ENCODE assay signal across 28 cellular contexts in the genomic region with DNA sequence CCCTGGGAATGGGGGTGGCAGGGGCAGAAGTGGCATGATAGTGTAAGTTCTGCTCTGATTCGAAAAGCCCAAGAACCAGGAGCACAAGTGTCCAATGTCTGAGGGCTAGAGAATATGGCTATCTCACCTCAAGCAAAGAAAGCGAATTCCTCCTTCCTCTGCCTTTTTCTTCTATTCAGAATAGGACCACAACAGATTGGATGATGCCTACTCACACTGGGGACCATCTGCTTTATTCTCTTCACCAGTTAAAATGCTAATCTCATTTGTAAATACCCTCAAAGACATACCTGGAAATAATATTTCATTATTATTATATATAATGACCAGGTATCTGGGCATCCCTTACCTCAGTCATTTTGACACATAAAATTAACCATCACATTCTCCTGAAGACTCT.
"Had no signal": no experiment of that assay in that cellular context is flagged by ENCODE, and none has a peak within 500 bp of the region (broad histone marks: within the 10 kb centered on the region; RNA-seq: fewer than 3 reads in every experiment).

No MANE protein-coding gene starts in this region.

- ATAC-seq: activated CD4-positive, CD25-positive, alpha-beta regulatory T cell treated with anti-CD3 and anti-CD28 coated beads, Interleukin-2, amount 50 U/mL, for 24 hours; activated CD8-positive, alpha-beta T cell treated with anti-CD3 and anti-CD28 coated beads for 36 hours; activated naive CD8-positive, alpha-beta T cell treated with anti-CD3 and anti-CD28 coated beads, Interleukin-2, amount 50 U/mL, for 24 hours; activated T-cell treated with anti-CD3 and anti-CD28 coated beads, Interleukin-2, amount 50 U/mL, for 4 hours; activated T-helper 17 cell treated with anti-CD3 and anti-CD28 coated beads, Interleukin-2, amount 50 U/mL, for 72 hours; body of pancreas; esophagus mucosa; T-helper 17 cell had no signal

- H3K4me1 ChIP-seq: adrenal gland, body of pancreas had no signal

- H3K36me3 ChIP-seq: adrenal gland, WERI-Rb-1 had no signal

- H3K9me3 ChIP-seq: adrenal gland, body of pancreas had no signal

- DNase-seq: activated B cell treated with CpG ODN at 0.5 μM for 24 hours; activated CD4-positive, alpha-beta T cell treated with anti-CD3 and anti-CD28 coated beads for 48 hours; activated CD4-positive, alpha-beta T cell treated with anti-CD3 and anti-CD28 coated beads, Interleukin-2, amount 50 U/mL, for 1 hour; activated CD4-positive, alpha-beta T cell treated with anti-CD3 and anti-CD28 coated beads, Interleukin-2, amount 50 U/mL, for 48 hours; activated CD8-positive, alpha-beta memory T cell treated with anti-CD3 and anti-CD28 coated beads for 24 hours; activated CD8-positive, alpha-beta T cell treated with anti-CD3 and anti-CD28 coated beads for 36 hours; activated effector memory CD4-positive, alpha-beta T cell treated with Interleukin-2 at 50 U/mL for 16 hours; activated gamma-delta T cell treated with Interleukin-2 at 50 U/mL for 16 hours; activated naive CD4-positive, alpha-beta T cell treated with Interleukin-2 at 50 U/mL for 16 hours; activated naive CD8-positive, alpha-beta T cell treated with anti-CD3 and anti-CD28 coated beads for 36 hours; activated naive CD8-positive, alpha-beta T cell treated with anti-CD3 and anti-CD28 coated beads, Interleukin-2, amount 50 U/mL, for 24 hours; activated T-cell treated with anti-CD3 and anti-CD28 coated beads, Interleukin-2, amount 50 U/mL, for 4 hours; adrenal gland; amygdala; aorta; body of pancreas; effector memory CD4-positive, alpha-beta T cell; endodermal cell; foreskin fibroblast; head of caudate nucleus; T-helper 17 cell; T1000; WERI-Rb-1 had no signal

- H3K4me3 ChIP-seq: adrenal gland, body of pancreas, coronary artery, dorsolateral prefrontal cortex had no signal
